25 cellular contexts compared by ENCODE assay signal in genomic region chr9:124369236-124369797, GRCh38.
"Had no signal": no experiment of that assay in that cellular context is flagged by ENCODE, and none has a peak within 500 bp of the region (broad histone marks: within the 10 kb centered on the region; RNA-seq: fewer than 3 reads in every experiment).

No MANE protein-coding gene starts in this region.

- ATAC-seq: activated CD4-positive, alpha-beta T cell treated with anti-CD3 and anti-CD28 coated beads for 36 hours; foreskin keratinocyte; pancreas had no signal

- H3K9me3 ChIP-seq: pancreas, stomach, suprapubic skin, tibial nerve, vagina had no signal

- H3K27ac Mint-ChIP-seq: activated B cell treated with CpG ODN at 0.5 μM for 24 hours; activated naive CD4-positive, alpha-beta T cell treated with anti-CD3 and anti-CD28 coated beads for 36 hours; activated naive CD8-positive, alpha-beta T cell treated with anti-CD3 and anti-CD28 coated beads, Interleukin-2, amount 10 ng/mL, durations not matched to agents 7 days and 5 days had no signal

- H3K4me1 ChIP-seq: pancreas, vagina had no signal

- H3K9me3 Mint-ChIP-seq: activated naive CD4-positive, alpha-beta T cell treated with anti-CD3 and anti-CD28 coated beads for 36 hours; natural killer cell treated with Interleukin-12 subunit alpha and Interleukin-12 subunit beta and Interleukin-15 and Interleukin-18, amount 100 ng/mL, for 72 hours had no signal

- H3K27me3 Mint-ChIP-seq: activated B cell treated with CpG ODN at 0.5 μM for 24 hours; activated CD4-positive, alpha-beta T cell treated with anti-CD3 and anti-CD28 coated beads for 36 hours; activated naive CD8-positive, alpha-beta T cell treated with anti-CD3 and anti-CD28 coated beads, Interleukin-2, amount 10 ng/mL, durations not matched to agents 7 days and 5 days; natural killer cell treated with Interleukin-12 subunit alpha and Interleukin-12 subunit beta and Interleukin-15 and Interleukin-18, amount 100 ng/mL, for 72 hours had no signal

- H3K4me3 Mint-ChIP-seq: activated B cell treated with CpG ODN at 0.5 μM for 24 hours; activated CD4-positive, alpha-beta T cell treated with anti-CD3 and anti-CD28 coated beads for 36 hours; activated naive CD4-positive, alpha-beta T cell treated with anti-CD3 and anti-CD28 coated beads for 36 hours; activated naive CD8-positive, alpha-beta T cell treated with anti-CD3 and anti-CD28 coated beads, Interleukin-2, amount 10 ng/mL, durations not matched to agents 7 days and 5 days; natural killer cell treated with Interleukin-12 subunit alpha and Interleukin-12 subunit beta and Interleukin-15 and Interleukin-18, amount 100 ng/mL, for 72 hours had no signal

- DNase-seq: activated B cell treated with CpG ODN at 0.5 μM for 24 hours; activated CD4-positive, alpha-beta T cell treated with anti-CD3 and anti-CD28 coated beads for 36 hours; activated CD4-positive, alpha-beta T cell treated with anti-CD3 and anti-CD28 coated beads, Interleukin-2, amount 50 U/mL, for 4 hours; activated CD8-positive, alpha-beta memory T cell treated with anti-CD3 and anti-CD28 coated beads for 24 hours; activated CD8-positive, alpha-beta memory T cell treated with anti-CD3 and anti-CD28 coated beads, Interleukin-2, amount 50 U/mL, for 4 hours; activated effector memory CD4-positive, alpha-beta T cell treated with Interleukin-2 at 50 U/mL for 16 hours; activated naive CD4-positive, alpha-beta T cell treated with anti-CD3 and anti-CD28 coated beads for 36 hours; activated naive CD8-positive, alpha-beta T cell treated with anti-CD3 and anti-CD28 coated beads, Interleukin-2, amount 10 ng/mL, durations not matched to agents 7 days and 5 days; activated T-cell treated with anti-CD3 and anti-CD28 coated beads, Interleukin-2, amount 50 U/mL, for 48 hours; amygdala; cerebellar nuclear complex; cortex of kidney; foreskin keratinocyte; kidney glomerular epithelial cell; pancreas; right cardiac atrium; stimulated activated CD4-positive, alpha-beta T cell treated with anti-CD3 and anti-CD28 coated beads, Interleukin-12 subunit alpha, Interleukin-12 subunit beta, amount 100 ng/mL, for 4 hours; stomach; T-helper 1 cell; T-helper 9 cell had no signal

- H3K4me3 ChIP-seq: hepatocyte, pancreas, stomach, suprapubic skin, tibial nerve, vagina had no signal

- H3K27me3 ChIP-seq: foreskin keratinocyte, hepatocyte, pancreas, stomach, suprapubic skin, tibial nerve, vagina had no signal

- H3K36me3 ChIP-seq: pancreas, vagina had no signal

- H3K27ac ChIP-seq: foreskin keratinocyte, hepatocyte, pancreas, stomach, suprapubic skin, tibial nerve, vagina had no signal
